ENCODE assay signal across 8 cellular contexts in genomic region chr2:62506421-62506750, GRCh38. TPM values are rescaled to one million over a fixed set of nuclear protein-coding genes. Genes with fewer than 3 reads are reported as not detected.
DNase-seq lines count a peak whose midpoint lies in the region; ATAC-seq and TF ChIP-seq lines count a peak whose summit lies in the region.
"Had no signal": no experiment of that assay in that cellular context is flagged by ENCODE, and none has a peak within 500 bp of the region (broad histone marks: within the 10 kb centered on the region; RNA-seq: fewer than 3 reads in every experiment).

No MANE protein-coding gene starts in this region.

- ATAC-seq in GM18867 (IDR thresholded peaks at IDR 0.05; ENCODE audit: unreplicated experiment): peak; percentile 30
- ATAC-seq in Panc1: peak; percentile 40
- peak; percentile 9 to 25 (median 16) for ATAC-seq in psoas muscle

- H3K27ac ChIP-seq in Panc1 (ENCODE audit: low read length): peak overlapping the region; percentile 81
- H3K27ac ChIP-seq in psoas muscle: peak overlapping the region; percentile 88

- H3K4me3 ChIP-seq in Panc1 (ENCODE audit: low read depth in 2 of 2, low read length in 2 of 2) (peak overlapping the region; percentile 67 to 75), fibroblast of mammary gland (ENCODE audit: control insufficient read depth, low read depth, low read length) (peak overlapping the region; percentile 72), psoas muscle (peak overlapping the region; percentile 95)

- no peak for DNase-seq in HFFc6
- DNase-seq in Panc1 (ENCODE audit: low read depth, low spot score): peak; percentile 36
- no peak for DNase-seq in fibroblast of mammary gland (ENCODE audit: low read depth)
- DNase-seq in psoas muscle: no peak
- DNase-seq in AG08396 (ENCODE audit: low spot score): no peak
- DNase-seq in NCI-H82 (lab: John Stamatoyannopoulos, UW): no peak

- POLR2A ChIA-PET in Panc1 (lab: Charles Lee): interaction anchor here (0.6 to 0.9 kb wide), 3 partner anchors 96 to 387 kb away, joined by 3 read pairs; no protein-coding TSS in a partner anchor

- CTCF ChIA-PET in Panc1 (lab: Charles Lee): no interaction called here

- H3K4me1 Mint-ChIP-seq in HFFc6 (ENCODE audit: low read depth): peaks cover 48% of the 10 kb centered on the region

- BruUV-seq in Panc1 (replicated peaks; lab: Mats Ljungman, UMichigan): no TSS peak

- H3K36me3 ChIP-seq in Panc1 (ENCODE audit: control insufficient read depth, insufficient read depth, low read length) (no peaks in the 10 kb centered on the region), psoas muscle (ENCODE audit: insufficient read depth in 1 of 2, low read depth in 1 of 2) (no peaks in the 10 kb centered on the region)

- WGBS in psoas muscle, 3 donors: 0 to 1% (median 0%) methylated on average over 3 of the region's 3 CpGs

- no peak for TF ChIP-seq CTCF in HFFc6 (IDR thresholded peaks at IDR 0.05)
- no peak for TF ChIP-seq CTCF in Panc1 (IDR thresholded peaks at IDR 0.05)
- no peak for TF ChIP-seq CTCF in fibroblast of mammary gland (conservative IDR thresholded peaks at IDR 0.05; ENCODE audit: control insufficient read depth, insufficient read depth, low read depth, low read length)
- TF ChIP-seq CTCF in psoas muscle (IDR thresholded peaks at IDR 0.05): no peak

- H3K9me3 ChIP-seq in Panc1 (ENCODE audit: control insufficient read depth, insufficient read depth, low read depth, low read length) (no peaks in the 10 kb centered on the region), psoas muscle (no peaks in the 10 kb centered on the region)

- no peaks in the 10 kb centered on the region for H3K36me3 Mint-ChIP-seq in HFFc6 (ENCODE audit: low read depth)

- intact Hi-C loops in Panc1 (cut with micrococcal nuclease; ENCODE audit: unreplicated experiment): no loop called here
- intact Hi-C loops in psoas muscle (cut with DNase I): loop anchor here in 1 of 2 donors (5.0 kb wide), 1 partner anchor 196 kb away; no protein-coding TSS in a partner anchor

- no peaks in the 10 kb centered on the region for H3K27me3 Mint-ChIP-seq in HFFc6 (ENCODE audit: insufficient read depth)

- in situ Hi-C loops in Panc1 (cut with HindIII; ENCODE audit: low pct_unique_long_range_greater_than_20kb, low sequenced_read_pairs): no loop called here

- H3K9me3 Mint-ChIP-seq in HFFc6: no peaks in the 10 kb centered on the region
- H3K9me3 Mint-ChIP-seq: activated naive CD4-positive, alpha-beta T cell treated with anti-CD3 and anti-CD28 coated beads, Interleukin-2, amount 50 U/mL, for 72 hours had no signal

- H3K27me3 ChIP-seq in Panc1 (ENCODE audit: control insufficient read depth, insufficient read depth, low read length): no peaks in the 10 kb centered on the region
- no peaks in the 10 kb centered on the region for H3K27me3 ChIP-seq in psoas muscle (ENCODE audit: insufficient read depth in 3 of 3, low read length in 2 of 3)

- H3K4me3 Mint-ChIP-seq in HFFc6: peak overlapping the region; percentile 92

- H3K4me1 ChIP-seq in Panc1 (ENCODE audit: control insufficient read depth, insufficient read depth, low read length) (peaks cover 7% of the 10 kb centered on the region), psoas muscle (peaks cover 7% of the 10 kb centered on the region)

- H3K27ac Mint-ChIP-seq in HFFc6: peak overlapping the region; percentile 93
- H3K27ac Mint-ChIP-seq: activated naive CD4-positive, alpha-beta T cell treated with anti-CD3 and anti-CD28 coated beads, Interleukin-2, amount 50 U/mL, for 72 hours had no signal

RNA-seq across cellular contexts. Expression of gene TMEM17, which starts 0.4 kb away (rescaled TPM):
- 1 to 10 TPM; 2.4 to 4.4 (median 3.4) TPM for total RNA-seq in HFFc6 (2021; fragmentation: NEBNext Ultra II Directional; extraction: Animal tissue kit (Norgen Biotek cat#: 25700))
- total RNA-seq in Panc1 (2021; ENCODE audit: unreplicated experiment): 4.1 TPM
- polyA plus RNA-seq in Panc1 (2012; ENCODE audit: insufficient read length): 2.3 TPM
- total RNA-seq in psoas muscle: under 1 TPM; 0.44 to 0.79 (median 0.62) TPM
- 1 to 10 TPM in 2 of 3 donors, under 1 TPM in 1; 0.53 to 1.1 (median 1.1) TPM for polyA plus RNA-seq in psoas muscle
- total RNA-seq: activated naive CD4-positive, alpha-beta T cell treated with anti-CD3 and anti-CD28 coated beads, Interleukin-2, amount 50 U/mL, for 72 hours had no signal
